ENCODE assay signal across 16 cellular contexts in genomic region chr14:102838531-102838930, GRCh38.
"Had no signal": no experiment of that assay in that cellular context is flagged by ENCODE, and none has a peak within 500 bp of the region (broad histone marks: within the 10 kb centered on the region; RNA-seq: fewer than 3 reads in every experiment).

No MANE protein-coding gene starts in this region.

- H3K27ac Mint-ChIP-seq: stimulated activated effector memory CD8-positive, alpha-beta T cell treated with anti-CD3 and anti-CD28 coated beads, Interleukin-12 subunit alpha, Interleukin-12 subunit beta, amount 100 ng/mL, for 72 hours had no signal

- ATAC-seq: foreskin keratinocyte; stimulated activated effector memory CD8-positive, alpha-beta T cell treated with anti-CD3 and anti-CD28 coated beads, Interleukin-12 subunit alpha, Interleukin-12 subunit beta, amount 100 ng/mL, for 72 hours had no signal

- H3K27me3 Mint-ChIP-seq: central memory CD8-positive, alpha-beta T cell had no signal

- DNase-seq: activated CD4-positive, alpha-beta T cell treated with anti-CD3 and anti-CD28 coated beads, Interleukin-2, amount 50 U/mL, for 4 hours; activated naive CD4-positive, alpha-beta T cell treated with Interleukin-2 at 50 U/mL for 16 hours; colonic mucosa; foreskin keratinocyte; hippocampal formation; kidney; left lung; ovary; right lobe of liver; stimulated activated CD4-positive, alpha-beta T cell treated with anti-CD3 and anti-CD28 coated beads, Interleukin-4, amount 100 ng/mL, for 24 hours; T1000 had no signal

- H3K9me3 ChIP-seq: ascending aorta, colonic mucosa, left lung, ovary, right lobe of liver, thoracic aorta, upper lobe of left lung had no signal

- H3K9me3 Mint-ChIP-seq: central memory CD8-positive, alpha-beta T cell; stimulated activated effector memory CD8-positive, alpha-beta T cell treated with anti-CD3 and anti-CD28 coated beads, Interleukin-12 subunit alpha, Interleukin-12 subunit beta, amount 100 ng/mL, for 72 hours had no signal

- H3K4me3 Mint-ChIP-seq: central memory CD8-positive, alpha-beta T cell; stimulated activated effector memory CD8-positive, alpha-beta T cell treated with anti-CD3 and anti-CD28 coated beads, Interleukin-12 subunit alpha, Interleukin-12 subunit beta, amount 100 ng/mL, for 72 hours had no signal
